19 cellular contexts compared by ENCODE assay signal in the genomic region with DNA sequence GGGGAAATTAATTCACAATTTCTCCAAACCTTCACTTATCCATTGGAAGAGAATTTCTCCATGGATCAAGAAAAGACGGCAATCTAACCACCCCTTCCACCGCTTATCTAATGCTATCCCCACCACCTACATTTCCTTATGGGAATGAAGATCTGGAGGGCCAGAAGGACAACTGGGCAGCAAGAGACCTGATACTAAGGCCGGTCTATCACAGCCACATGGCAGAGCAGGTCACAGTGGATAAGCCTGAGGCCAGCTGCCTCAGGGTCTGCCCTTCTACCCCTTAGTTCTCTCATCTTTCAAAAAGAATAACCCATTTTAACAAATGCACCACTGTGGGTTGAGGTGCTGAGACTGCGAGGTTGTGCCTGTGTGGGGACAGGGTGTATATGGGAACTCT. TPM values are rescaled to one million over a fixed set of nuclear protein-coding genes. Genes with fewer than 3 reads are reported as not detected.
DNase-seq lines count a peak whose midpoint lies in the region; ATAC-seq and TF ChIP-seq lines count a peak whose summit lies in the region.
"Had no signal": no experiment of that assay in that cellular context is flagged by ENCODE, and none has a peak within 500 bp of the region (broad histone marks: within the 10 kb centered on the region; RNA-seq: fewer than 3 reads in every experiment).

No MANE protein-coding gene starts in this region.

- no peak overlapping the region for H3K4me3 ChIP-seq in cardiac muscle cell
- H3K4me3 ChIP-seq: GM23248, heart right ventricle had no signal

- peaks cover 49 to 71% of the 10 kb centered on the region in 2 donors for H3K4me1 Mint-ChIP-seq in effector memory CD8-positive, alpha-beta T cell (ENCODE audit: low read depth in 2 of 2)
- H3K4me1 Mint-ChIP-seq in stimulated activated effector memory CD8-positive, alpha-beta T cell treated with anti-CD3 and anti-CD28 coated beads, Interleukin-12 subunit alpha, Interleukin-12 subunit beta, amount 100 ng/mL, for 72 hours: peaks cover 70% of the 10 kb centered on the region

- intact Hi-C loops in left ventricle myocardium superior (cut with micrococcal nuclease): no loop called here

- H3K36me3 ChIP-seq in cardiac muscle cell: no peaks in the 10 kb centered on the region
- H3K36me3 ChIP-seq: heart right ventricle had no signal

- no peak for DNase-seq in cardiac muscle cell (ENCODE audit: low read depth in 1 of 2, low spot score in 1 of 2)
- no peak for DNase-seq in left ventricle myocardium superior
- DNase-seq in OCI-M1 (lab: John Stamatoyannopoulos, UW): peak; percentile 65
- no peak for DNase-seq in effector memory CD8-positive, alpha-beta T cell
- DNase-seq in stimulated activated effector memory CD8-positive, alpha-beta T cell treated with anti-CD3 and anti-CD28 coated beads, Interleukin-12 subunit alpha, Interleukin-12 subunit beta, amount 100 ng/mL, for 72 hours (ENCODE audit: low spot score in 2 of 2): no peak
- DNase-seq in DMS53 (lab: John Stamatoyannopoulos, UW): no peak
- no peak for DNase-seq in SKM-1 (lab: John Stamatoyannopoulos, UW; ENCODE audit: unreplicated experiment)
- DNase-seq: amygdala, Calu3, GM23248, heart right ventricle, NCI-H2029, NCI-H446 treated with DMSO at 0.1 percent for 48 hours, occipital lobe, SHP77 treated with DMSO at 0.1 percent for 48 hours, T-helper 9 cell had no signal

- H3K27ac Mint-ChIP-seq in effector memory CD8-positive, alpha-beta T cell: peak overlapping the region; percentile 96 to 97
- peak overlapping the region; percentile 97 for H3K27ac Mint-ChIP-seq in stimulated activated effector memory CD8-positive, alpha-beta T cell treated with anti-CD3 and anti-CD28 coated beads, Interleukin-12 subunit alpha, Interleukin-12 subunit beta, amount 100 ng/mL, for 72 hours
- H3K27ac Mint-ChIP-seq: endodermal cell had no signal

- no peak for ATAC-seq in left ventricle myocardium superior
- peak; percentile 7 for ATAC-seq in effector memory CD8-positive, alpha-beta T cell (replicated peaks)
- ATAC-seq in stimulated activated effector memory CD8-positive, alpha-beta T cell treated with anti-CD3 and anti-CD28 coated beads, Interleukin-12 subunit alpha, Interleukin-12 subunit beta, amount 100 ng/mL, for 72 hours: no peak
- no peak for ATAC-seq in GM21737 (IDR thresholded peaks at IDR 0.05; ENCODE audit: unreplicated experiment)

- H3K9me3 Mint-ChIP-seq in effector memory CD8-positive, alpha-beta T cell: no peaks in the 10 kb centered on the region
- H3K9me3 Mint-ChIP-seq in stimulated activated effector memory CD8-positive, alpha-beta T cell treated with anti-CD3 and anti-CD28 coated beads, Interleukin-12 subunit alpha, Interleukin-12 subunit beta, amount 100 ng/mL, for 72 hours: no peaks in the 10 kb centered on the region
- H3K9me3 Mint-ChIP-seq: endodermal cell had no signal

- no peak for TF ChIP-seq CTCF in cardiac muscle cell (IDR thresholded peaks at IDR 0.05; ENCODE audit: low read depth, low read length)

- no peaks in the 10 kb centered on the region for H3K27me3 ChIP-seq in cardiac muscle cell
- H3K27me3 ChIP-seq: heart right ventricle had no signal

- no peaks in the 10 kb centered on the region for H3K9me3 ChIP-seq in cardiac muscle cell (ENCODE audit: low read depth)
- H3K9me3 ChIP-seq: heart right ventricle had no signal

- peak overlapping the region; percentile 90 for H3K27ac ChIP-seq in cardiac muscle cell
- H3K27ac ChIP-seq: GM23248 had no signal

- peak overlapping the region; percentile 64 to 70 for H3K4me3 Mint-ChIP-seq in effector memory CD8-positive, alpha-beta T cell
- peak overlapping the region; percentile 74 for H3K4me3 Mint-ChIP-seq in stimulated activated effector memory CD8-positive, alpha-beta T cell treated with anti-CD3 and anti-CD28 coated beads, Interleukin-12 subunit alpha, Interleukin-12 subunit beta, amount 100 ng/mL, for 72 hours
- H3K4me3 Mint-ChIP-seq: endodermal cell had no signal

- H3K4me1 ChIP-seq in cardiac muscle cell (ENCODE audit: low read depth): peaks cover 49% of the 10 kb centered on the region

- no peaks in the 10 kb centered on the region for H3K27me3 Mint-ChIP-seq in effector memory CD8-positive, alpha-beta T cell

- peaks cover 22% of the 10 kb centered on the region for H3K36me3 Mint-ChIP-seq in effector memory CD8-positive, alpha-beta T cell (ENCODE audit: insufficient read depth)
- H3K36me3 Mint-ChIP-seq in stimulated activated effector memory CD8-positive, alpha-beta T cell treated with anti-CD3 and anti-CD28 coated beads, Interleukin-12 subunit alpha, Interleukin-12 subunit beta, amount 100 ng/mL, for 72 hours: peaks cover 5% of the 10 kb centered on the region

RNA-seq across cellular contexts. Expression of gene MAN1A1, which starts 37.1 kb away (rescaled TPM):
- total RNA-seq in cardiac muscle cell (30.0 and 34.8 TPM in 2 replicates), left ventricle myocardium superior (18.3 TPM)
- 19.2 and 21.5 TPM in 2 replicates for polyA plus RNA-seq in cardiac muscle cell
- total RNA-seq: G401 had no signal
